Comparison of ENCODE assay signal across 12 cellular contexts in genomic region chr16:8924214-8924613, GRCh38. TPM values are rescaled to one million over a fixed set of nuclear protein-coding genes. Genes with fewer than 3 reads are reported as not detected.
DNase-seq lines count a peak whose midpoint lies in the region; ATAC-seq, FAIRE-seq and TF ChIP-seq lines count a peak whose summit lies in the region.
"Had no signal": no experiment of that assay in that cellular context is flagged by ENCODE, and none has a peak within 500 bp of the region (broad histone marks: within the 10 kb centered on the region; RNA-seq: fewer than 3 reads in every experiment).

No MANE protein-coding gene starts in this region.

- no peak for FAIRE-seq in small intestine (lab: Jason Lieb, UNC)

- POLR2A ChIA-PET in activated CD4-positive, alpha-beta memory T cell treated with anti-CD3 and anti-CD28 coated beads for 36 hours (lab: Charles Lee): interaction anchor here (1.1 kb wide), 1 partner anchor 167 kb away, joined by 3 read pairs; the partner anchor contains the start of gene HAPSTR1
- POLR2A ChIA-PET in activated CD4-positive, alpha-beta memory T cell treated with anti-CD3 and anti-CD28 coated beads, Interleukin-2, amount 10 ng/mL, durations not matched to agents 7 days and 5 days (lab: Charles Lee): no interaction called here
- POLR2A ChIA-PET in WTC11 (lab: Charles Lee): no interaction called here

- CTCF ChIA-PET in activated CD4-positive, alpha-beta memory T cell treated with anti-CD3 and anti-CD28 coated beads for 36 hours (lab: Charles Lee): interaction anchor here (0.6 to 8.8 kb wide), 4 partner anchors 12 to 85 kb away, joined by 3 to 58 read pairs (median 4); no protein-coding TSS in a partner anchor
- CTCF ChIA-PET in activated CD4-positive, alpha-beta memory T cell treated with anti-CD3 and anti-CD28 coated beads, Interleukin-2, amount 10 ng/mL, durations not matched to agents 7 days and 5 days (lab: Charles Lee): interaction anchor here (2.3 to 2.6 kb wide), 2 partner anchors 12 to 84 kb away, joined by 9 to 11 read pairs; no protein-coding TSS in a partner anchor
- CTCF ChIA-PET in WTC11 (lab: Charles Lee) (interaction anchor here (1.4 to 5.7 kb wide), 3 partner anchors 12 to 84 kb away, joined by 4 to 30 read pairs (median 7); no protein-coding TSS in a partner anchor), Calu3 (lab: Charles Lee) (no interaction called here)

- H3K27ac Mint-ChIP-seq in activated CD4-positive, alpha-beta memory T cell treated with anti-CD3 and anti-CD28 coated beads for 36 hours: peak overlapping the region; percentile 46
- H3K27ac Mint-ChIP-seq in activated CD4-positive, alpha-beta memory T cell treated with anti-CD3 and anti-CD28 coated beads, Interleukin-2, amount 10 ng/mL, durations not matched to agents 7 days and 5 days: no peak overlapping the region
- H3K27ac Mint-ChIP-seq in WTC11 (peak overlapping the region; percentile 34), Calu3 (ENCODE audit: unreplicated experiment) (no peak overlapping the region)

- H3K36me3 ChIP-seq in small intestine (ENCODE audit: control insufficient read depth in 2 of 2, insufficient read depth in 2 of 2, low read length in 2 of 2) (peaks cover 5 to 11% of the 10 kb centered on the region in 2 donors), uterus (no peaks in the 10 kb centered on the region)

- H3K4me3 Mint-ChIP-seq in activated CD4-positive, alpha-beta memory T cell treated with anti-CD3 and anti-CD28 coated beads for 36 hours: no peak overlapping the region
- H3K4me3 Mint-ChIP-seq in activated CD4-positive, alpha-beta memory T cell treated with anti-CD3 and anti-CD28 coated beads, Interleukin-2, amount 10 ng/mL, durations not matched to agents 7 days and 5 days: no peak overlapping the region
- no peak overlapping the region for H3K4me3 Mint-ChIP-seq in WTC11
- H3K4me3 Mint-ChIP-seq in Calu3 (ENCODE audit: low read depth, unreplicated experiment): no peak overlapping the region

- H3K4me1 ChIP-seq in small intestine (ENCODE audit: control insufficient read depth in 2 of 2, insufficient read depth in 1 of 2, low read depth in 1 of 2, low read length in 1 of 2) (peaks cover 3 to 14% of the 10 kb centered on the region in 2 donors), uterus (no peaks in the 10 kb centered on the region)
- H3K4me1 ChIP-seq: breast epithelium had no signal

- H3K27me3 ChIP-seq in small intestine (ENCODE audit: control insufficient read depth in 2 of 2, insufficient read depth in 2 of 2, low read length in 2 of 2) (no peaks in the 10 kb centered on the region), uterus (no peaks in the 10 kb centered on the region)
- H3K27me3 ChIP-seq: breast epithelium had no signal

- WGBS in small intestine, 3 donors: 7 to 40% (median 20%) methylated on average over 4 of the region's 4 CpGs

- no peak for ATAC-seq in WTC11
- peak; percentile 90 for ATAC-seq in left ventricle myocardium superior

- DNase-seq in activated CD4-positive, alpha-beta memory T cell treated with anti-CD3 and anti-CD28 coated beads for 36 hours: no peak
- no peak for DNase-seq in activated CD4-positive, alpha-beta memory T cell treated with anti-CD3 and anti-CD28 coated beads, Interleukin-2, amount 10 ng/mL, durations not matched to agents 7 days and 5 days
- DNase-seq in WTC11 (ENCODE audit: low spot score): no peak
- peak; percentile 77 for DNase-seq in left ventricle myocardium superior
- peak; percentile 88 for DNase-seq in small intestine
- no peak for DNase-seq in Calu3
- DNase-seq in HuH-7 (ENCODE audit: low spot score): no peak
- DNase-seq in uterus: no peak
- DNase-seq: activated CD8-positive, alpha-beta memory T cell treated with anti-CD3 and anti-CD28 coated beads for 24 hours; DMS153 had no signal

- TF ChIP-seq CTCF in WTC11 (IDR thresholded peaks at IDR 0.05) (no peak), Calu3 (IDR thresholded peaks at IDR 0.05; ENCODE audit: unreplicated experiment) (no peak), uterus (IDR thresholded peaks at IDR 0.05) (no peak)

- H3K36me3 Mint-ChIP-seq in activated CD4-positive, alpha-beta memory T cell treated with anti-CD3 and anti-CD28 coated beads for 36 hours: peaks cover 65% of the 10 kb centered on the region
- peaks cover 88% of the 10 kb centered on the region for H3K36me3 Mint-ChIP-seq in activated CD4-positive, alpha-beta memory T cell treated with anti-CD3 and anti-CD28 coated beads, Interleukin-2, amount 10 ng/mL, durations not matched to agents 7 days and 5 days (ENCODE audit: low read depth)
- H3K36me3 Mint-ChIP-seq in WTC11 (peaks cover 69% of the 10 kb centered on the region), Calu3 (ENCODE audit: insufficient read depth, unreplicated experiment) (peaks cover 44% of the 10 kb centered on the region)

- no peaks in the 10 kb centered on the region for H3K27me3 Mint-ChIP-seq in activated CD4-positive, alpha-beta memory T cell treated with anti-CD3 and anti-CD28 coated beads for 36 hours
- H3K27me3 Mint-ChIP-seq in activated CD4-positive, alpha-beta memory T cell treated with anti-CD3 and anti-CD28 coated beads, Interleukin-2, amount 10 ng/mL, durations not matched to agents 7 days and 5 days: no peaks in the 10 kb centered on the region
- no peaks in the 10 kb centered on the region for H3K27me3 Mint-ChIP-seq in WTC11 (ENCODE audit: low read depth)
- H3K27me3 Mint-ChIP-seq in Calu3 (ENCODE audit: unreplicated experiment): no peaks in the 10 kb centered on the region

- peaks cover 82% of the 10 kb centered on the region for H3K4me1 Mint-ChIP-seq in activated CD4-positive, alpha-beta memory T cell treated with anti-CD3 and anti-CD28 coated beads for 36 hours (ENCODE audit: low read depth)
- peaks cover 72% of the 10 kb centered on the region for H3K4me1 Mint-ChIP-seq in activated CD4-positive, alpha-beta memory T cell treated with anti-CD3 and anti-CD28 coated beads, Interleukin-2, amount 10 ng/mL, durations not matched to agents 7 days and 5 days
- H3K4me1 Mint-ChIP-seq in WTC11 (peaks cover 3% of the 10 kb centered on the region; the same call in 1 of the 2 replicates), Calu3 (ENCODE audit: low read depth, unreplicated experiment) (no peaks in the 10 kb centered on the region)

- H3K4me3 ChIP-seq in small intestine (ENCODE audit: low read depth in 1 of 2, low read length in 2 of 2) (no peak overlapping the region), uterus (no peak overlapping the region)
- H3K4me3 ChIP-seq: breast epithelium had no signal

- H3K27ac ChIP-seq in small intestine (ENCODE audit: low read depth in 1 of 2, low read length in 1 of 2) (peak overlapping the region; percentile 22 to 67), uterus (no peak overlapping the region)
- H3K27ac ChIP-seq: breast epithelium had no signal

- no peaks in the 10 kb centered on the region for H3K9me3 Mint-ChIP-seq in activated CD4-positive, alpha-beta memory T cell treated with anti-CD3 and anti-CD28 coated beads for 36 hours
- no peaks in the 10 kb centered on the region for H3K9me3 Mint-ChIP-seq in activated CD4-positive, alpha-beta memory T cell treated with anti-CD3 and anti-CD28 coated beads, Interleukin-2, amount 10 ng/mL, durations not matched to agents 7 days and 5 days
- H3K9me3 Mint-ChIP-seq in WTC11: no peaks in the 10 kb centered on the region
- H3K9me3 Mint-ChIP-seq in Calu3 (ENCODE audit: low read depth, unreplicated experiment): no peaks in the 10 kb centered on the region

- TF ChIP-seq POLR2A in uterus (IDR thresholded peaks at IDR 0.05): no peak

- intact Hi-C loops in activated CD4-positive, alpha-beta memory T cell treated with anti-CD3 and anti-CD28 coated beads for 36 hours (cut with micrococcal nuclease): no loop called here
- intact Hi-C loops in left ventricle myocardium superior (cut with micrococcal nuclease): no loop called here
- intact Hi-C loops in Calu3 (cut with micrococcal nuclease; ENCODE audit: unreplicated experiment): no loop called here
- intact Hi-C loops in uterus (cut with DNase I; ENCODE audit: low total_unique reads): no loop called here

- BruUV-seq in Calu3 (replicated peaks; lab: Mats Ljungman, UMichigan): no TSS peak

- H3K9me3 ChIP-seq in small intestine (ENCODE audit: control insufficient read depth, low read depth): no peaks in the 10 kb centered on the region
- no peaks in the 10 kb centered on the region for H3K9me3 ChIP-seq in uterus
- H3K9me3 ChIP-seq: breast epithelium had no signal

TF ChIP-seq in WTC11, 78 proteins besides CTCF, POLR2A, EP300 and RAD21 (continues in another document):
- TF ChIP-seq NR3C1 (CRISPR knock-in tag; conservative IDR thresholded peaks at IDR 0.05; ENCODE audit: low read depth) (no peak), ELF4 (CRISPR knock-in tag; IDR thresholded peaks at IDR 0.05; ENCODE audit: low read depth) (no peak), MAX (CRISPR knock-in tag; IDR thresholded peaks at IDR 0.05) (no peak)

RNA-seq across cellular contexts. Expression of gene USP7, which starts 39.5 kb away (rescaled TPM):
- total RNA-seq in activated CD4-positive, alpha-beta memory T cell treated with anti-CD3 and anti-CD28 coated beads for 36 hours: 100 to 1,000 TPM; 154 to 170 TPM
- 100 to 1,000 TPM; 162 to 166 TPM for total RNA-seq in activated CD4-positive, alpha-beta memory T cell treated with anti-CD3 and anti-CD28 coated beads, Interleukin-2, amount 10 ng/mL, durations not matched to agents 7 days and 5 days
- total RNA-seq in WTC11 (2021): 153 to 211 TPM (median 161 TPM) in 3 replicates
- 68.0 TPM for total RNA-seq in left ventricle myocardium superior
- 10 to 100 TPM; 31.6 to 39.6 (median 32.4) TPM for polyA plus RNA-seq in small intestine
- 126 and 165 TPM in 2 replicates for total RNA-seq in Calu3 (2022)
- total RNA-seq in uterus: 100 to 1,000 TPM in 2 of 4 donors, 10 to 100 TPM in 2; 20.9 to 223 (median 122) TPM

RNA-seq across cellular contexts. Expression of gene LITAFD, which starts 42.1 kb away (rescaled TPM):
- not detected for total RNA-seq in activated CD4-positive, alpha-beta memory T cell treated with anti-CD3 and anti-CD28 coated beads for 36 hours
- total RNA-seq in activated CD4-positive, alpha-beta memory T cell treated with anti-CD3 and anti-CD28 coated beads, Interleukin-2, amount 10 ng/mL, durations not matched to agents 7 days and 5 days: not detected
- total RNA-seq in WTC11 (2021) (not detected in 3 replicates), left ventricle myocardium superior (not detected), Calu3 (2022) (not detected in 2 replicates), uterus (not detected)
- polyA plus RNA-seq in small intestine: not detected
- total RNA-seq: breast epithelium had no signal
- polyA plus RNA-seq: esophagus had no signal

RNA-seq across cellular contexts. Expression of gene CARHSP1, which starts 55.4 kb away (rescaled TPM):
- 10 to 100 TPM; 64.9 to 73.1 TPM for total RNA-seq in activated CD4-positive, alpha-beta memory T cell treated with anti-CD3 and anti-CD28 coated beads for 36 hours
- total RNA-seq in activated CD4-positive, alpha-beta memory T cell treated with anti-CD3 and anti-CD28 coated beads, Interleukin-2, amount 10 ng/mL, durations not matched to agents 7 days and 5 days: 100 to 1,000 TPM; 168 to 179 TPM
- 260 to 271 TPM (median 261 TPM) in 3 replicates for total RNA-seq in WTC11 (2021)
- 23.8 TPM for total RNA-seq in left ventricle myocardium superior
- 10 to 100 TPM; 51.6 to 92.8 (median 84.8) TPM for polyA plus RNA-seq in small intestine
- 89.2 and 104 TPM in 2 replicates for total RNA-seq in Calu3 (2022)
- total RNA-seq in uterus: 10 to 100 TPM; 20.0 to 79.2 (median 67.4) TPM

Comparison
In these comparisons a context has a peak if more than half of its experiments do, and no peak if none do; other contexts are left out.
1. H3K27ac Mint-ChIP-seq: peak in activated CD4-positive, alpha-beta memory T cell treated with anti-CD3 and anti-CD28 coated beads for 36 hours (single experiment) and WTC11 (single experiment); none in activated CD4-positive, alpha-beta memory T cell treated with anti-CD3 and anti-CD28 coated beads, Interleukin-2, amount 10 ng/mL, durations not matched to agents 7 days and 5 days (single experiment) and Calu3 (single experiment).
2. DNase-seq: peak in left ventricle myocardium superior (single experiment) and small intestine (single experiment); none in activated CD4-positive, alpha-beta memory T cell treated with anti-CD3 and anti-CD28 coated beads for 36 hours (single experiment), activated CD4-positive, alpha-beta memory T cell treated with anti-CD3 and anti-CD28 coated beads, Interleukin-2, amount 10 ng/mL, durations not matched to agents 7 days and 5 days (single experiment), WTC11 (single experiment), Calu3 (single experiment), HuH-7 (single experiment) and uterus (0 of 2).
3. H3K27ac ChIP-seq: peak in small intestine (2 of 2); none in uterus (0 of 2).